25 cellular contexts compared by ENCODE assay signal in the genomic region with DNA sequence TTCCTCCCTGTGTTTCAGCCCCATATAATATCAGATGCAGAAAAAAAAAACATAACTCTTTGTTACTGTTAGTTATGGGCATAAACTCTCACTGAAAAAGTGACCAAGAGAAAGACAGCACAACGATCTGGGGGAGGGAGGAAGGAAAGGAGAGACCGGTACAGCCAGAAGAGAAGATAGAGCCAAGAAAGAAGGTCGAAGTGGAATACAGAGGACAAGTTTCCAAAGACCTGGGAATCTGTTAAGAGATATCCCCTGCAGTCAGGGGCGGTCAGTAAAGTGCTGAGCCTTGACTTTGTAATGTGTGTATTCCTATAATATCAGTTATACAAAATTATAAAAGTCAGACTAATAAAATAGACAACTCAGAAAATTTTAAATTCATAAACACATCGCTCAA. TPM values are rescaled to one million over a fixed set of nuclear protein-coding genes. Genes with fewer than 3 reads are reported as not detected.
"Had no signal": no experiment of that assay in that cellular context is flagged by ENCODE, and none has a peak within 500 bp of the region (broad histone marks: within the 10 kb centered on the region; RNA-seq: fewer than 3 reads in every experiment).

No MANE protein-coding gene starts in this region.

- H3K4me3 Mint-ChIP-seq: dendritic cell treated with granulocyte-macrophage colony-stimulating factor and Interleukin-4, amounts not matched to agents 40 ng/mL and 50 ng/mL, for 4 days; effector memory CD8-positive, alpha-beta T cell; natural killer cell treated with Interleukin-12 subunit alpha and Interleukin-12 subunit beta and Interleukin-15 and Interleukin-18, amount 100 ng/mL, for 72 hours had no signal

- ATAC-seq: effector memory CD8-positive, alpha-beta T cell; foreskin keratinocyte; left lung; natural killer cell treated with Interleukin-12 subunit alpha and Interleukin-12 subunit beta and Interleukin-15 and Interleukin-18, amount 100 ng/mL, for 72 hours; psoas muscle had no signal

- H3K27ac ChIP-seq: foreskin keratinocyte, left lung, neutrophil, psoas muscle, sigmoid colon, skin epidermis, stomach, thoracic aorta, transverse colon had no signal

- H3K4me1 ChIP-seq: psoas muscle had no signal

- H3K9me3 Mint-ChIP-seq: dendritic cell treated with granulocyte-macrophage colony-stimulating factor and Interleukin-4, amounts not matched to agents 40 ng/mL and 50 ng/mL, for 4 days; effector memory CD8-positive, alpha-beta T cell; natural killer cell treated with Interleukin-12 subunit alpha and Interleukin-12 subunit beta and Interleukin-15 and Interleukin-18, amount 100 ng/mL, for 72 hours had no signal

- DNase-seq: cerebellar nuclear complex; effector memory CD8-positive, alpha-beta T cell; erythroblast; foreskin keratinocyte; head of caudate nucleus; hypothalamus; left lung; mesenchymal stem cell; midbrain; psoas muscle; retina; sigmoid colon; stimulated activated CD4-positive, alpha-beta T cell treated with anti-CD3 and anti-CD28 coated beads, Interleukin-12 subunit alpha, Interleukin-12 subunit beta, amount 100 ng/mL, for 4 hours; stimulated activated naive CD4-positive, alpha-beta T cell; stomach; substantia nigra; transverse colon had no signal

- FAIRE-seq: colon, islet of Langerhans had no signal

- H3K9me3 ChIP-seq: left lung, neutrophil, psoas muscle, sigmoid colon, stomach, thoracic aorta, transverse colon had no signal

- H3K27ac Mint-ChIP-seq: dendritic cell treated with granulocyte-macrophage colony-stimulating factor and Interleukin-4, amounts not matched to agents 40 ng/mL and 50 ng/mL, for 4 days; effector memory CD8-positive, alpha-beta T cell; natural killer cell treated with Interleukin-12 subunit alpha and Interleukin-12 subunit beta and Interleukin-15 and Interleukin-18, amount 100 ng/mL, for 72 hours had no signal

- H3K4me3 ChIP-seq: left lung, lung, psoas muscle, sigmoid colon, skin epidermis, stomach, thoracic aorta, transverse colon had no signal

- H3K36me3 ChIP-seq: left lung, neutrophil, sigmoid colon, stomach, thoracic aorta, transverse colon had no signal

RNA-seq across cellular contexts. Expression of gene ALDH1A2, which starts 3.3 kb away (rescaled TPM):
- total RNA-seq: natural killer cell treated with Interleukin-12 subunit alpha and Interleukin-12 subunit beta and Interleukin-15 and Interleukin-18, amount 100 ng/mL, for 72 hours had no signal
